14 cellular contexts compared by ENCODE assay signal in the genomic region with DNA sequence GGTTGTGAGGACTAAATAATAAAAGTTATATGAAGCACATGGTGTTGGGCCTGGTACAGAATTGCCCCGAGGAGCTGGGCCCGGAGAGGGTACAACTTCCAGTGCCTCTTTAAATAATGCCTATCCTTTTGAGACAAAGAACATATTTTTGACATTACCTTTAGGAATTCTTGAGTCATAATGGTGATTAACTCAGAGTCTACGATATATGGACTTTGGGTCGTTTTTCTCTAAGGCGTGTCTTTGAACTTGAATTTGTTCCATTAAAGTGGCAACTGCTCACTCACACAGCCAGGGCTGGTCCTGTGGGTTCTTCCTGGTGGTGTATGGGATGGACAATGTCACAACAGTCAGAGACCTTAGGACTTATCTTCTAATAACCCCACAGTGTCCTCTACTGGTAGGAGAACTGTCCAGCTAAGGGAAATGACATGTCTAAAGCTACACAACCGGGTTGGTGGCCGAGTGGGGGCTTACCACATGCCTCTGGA.
DNase-seq lines count a peak whose midpoint lies in the region; ATAC-seq, FAIRE-seq and TF ChIP-seq lines count a peak whose summit lies in the region.
"Had no signal": no experiment of that assay in that cellular context is flagged by ENCODE, and none has a peak within 500 bp of the region (broad histone marks: within the 10 kb centered on the region; RNA-seq: fewer than 3 reads in every experiment).

No MANE protein-coding gene starts in this region.

- POLR2A ChIA-PET in activated CD4-positive, alpha-beta T cell treated with anti-CD3 and anti-CD28 coated beads for 36 hours (lab: Charles Lee), result no interaction called here

- intact Hi-C loops in colonic mucosa (cut with DNase I), result no loop called here
- intact Hi-C loops in activated CD4-positive, alpha-beta T cell treated with anti-CD3 and anti-CD28 coated beads for 36 hours (cut with DNase I, micrococcal nuclease), result no loop called here

- peaks cover 7% of the 10 kb centered on the region for H3K27me3 Mint-ChIP-seq in activated CD4-positive, alpha-beta T cell treated with anti-CD3 and anti-CD28 coated beads for 36 hours
- H3K27me3 Mint-ChIP-seq: CD4-positive, alpha-beta T cell had no signal

- no peaks in the 10 kb centered on the region for H3K9me3 ChIP-seq in colonic mucosa

- no peak for TF ChIP-seq POLR2A in H54 (IDR thresholded peaks at IDR 0.05; ENCODE audit: low read depth, low read length)

- ATAC-seq in GM18520 (IDR thresholded peaks at IDR 0.05; ENCODE audit: unreplicated experiment), result no peak
- no peak for ATAC-seq in activated CD4-positive, alpha-beta T cell treated with anti-CD3 and anti-CD28 coated beads for 36 hours
- ATAC-seq: left cardiac atrium; sciatic nerve; stimulated activated naive B cell treated with anti-CD40 and anti-IgM and Interleukin-4, amounts not matched to agents 10 μg/mL and 1 μg/mL and 100 μg/mL, for 72 hours had no signal

- no peaks in the 10 kb centered on the region for H3K4me1 ChIP-seq in colonic mucosa

- H3K9ac ChIP-seq in colonic mucosa (ENCODE audit: low read depth in 2 of 2, low read length in 2 of 2), result no peak overlapping the region
- H3K9ac ChIP-seq: KMS-11 had no signal

- H3K27me3 ChIP-seq in colonic mucosa (no peaks in the 10 kb centered on the region), H7 (ENCODE audit: control insufficient read depth, insufficient read depth, low read length) (no peaks in the 10 kb centered on the region)

- DNase-seq in A172 (ENCODE audit: low spot score) (peak; percentile 67), H54 (ENCODE audit: insufficient read length, low spot score) (peak; percentile 65), SW 1271 (lab: John Stamatoyannopoulos, UW) (peak; percentile 14 to 56), fibroblast of the aortic adventitia (ENCODE audit: low read depth) (peak; percentile 87), colonic mucosa (no peak), H7 (no peak)
- no peak for DNase-seq in activated CD4-positive, alpha-beta T cell treated with anti-CD3 and anti-CD28 coated beads for 36 hours
- DNase-seq: CD4-positive, alpha-beta T cell; left cardiac atrium; stimulated activated naive B cell treated with anti-CD40 and anti-IgM and Interleukin-4, amounts not matched to agents 10 μg/mL and 1 μg/mL and 100 μg/mL, for 72 hours had no signal

- H3K4me3 ChIP-seq in fibroblast of the aortic adventitia (ENCODE audit: low read depth, low read length) (no peak overlapping the region), colonic mucosa (no peak overlapping the region), H7 (ENCODE audit: insufficient read depth, low read depth, low read length) (no peak overlapping the region)

- no peak overlapping the region for H3K27ac Mint-ChIP-seq in activated CD4-positive, alpha-beta T cell treated with anti-CD3 and anti-CD28 coated beads for 36 hours
- H3K27ac Mint-ChIP-seq: CD4-positive, alpha-beta T cell; dendritic cell treated with granulocyte-macrophage colony-stimulating factor and Interleukin-4, amounts not matched to agents 40 ng/mL and 50 ng/mL, for 4 days; stimulated activated naive B cell treated with anti-CD40 and anti-IgM and Interleukin-4, amounts not matched to agents 10 μg/mL and 1 μg/mL and 100 μg/mL, for 72 hours had no signal

- peak; percentile 27 for FAIRE-seq in H54 (lab: Jason Lieb, UNC)

- CTCF ChIA-PET in activated CD4-positive, alpha-beta T cell treated with anti-CD3 and anti-CD28 coated beads for 36 hours (lab: Charles Lee), result interaction anchor here (1.0 kb wide), 1 partner anchor 18 kb away, joined by 4 read pairs; no protein-coding TSS in a partner anchor

- no peaks in the 10 kb centered on the region for H3K4me1 Mint-ChIP-seq in activated CD4-positive, alpha-beta T cell treated with anti-CD3 and anti-CD28 coated beads for 36 hours
- H3K4me1 Mint-ChIP-seq: stimulated activated naive B cell treated with anti-CD40 and anti-IgM and Interleukin-4, amounts not matched to agents 10 μg/mL and 1 μg/mL and 100 μg/mL, for 72 hours had no signal

- H3K36me3 ChIP-seq in colonic mucosa, result no peaks in the 10 kb centered on the region
- H3K36me3 ChIP-seq in H7 (replicated peaks; ENCODE audit: control insufficient read depth, insufficient read depth, low read length), result no peaks in the 10 kb centered on the region

- TF ChIP-seq CTCF in fibroblast of the aortic adventitia (IDR thresholded peaks at IDR 0.05; ENCODE audit: insufficient read depth, low read length), result no peak
- no peak for TF ChIP-seq CTCF in colonic mucosa (IDR thresholded peaks at IDR 0.05)

- no peaks in the 10 kb centered on the region for H3K9me3 Mint-ChIP-seq in activated CD4-positive, alpha-beta T cell treated with anti-CD3 and anti-CD28 coated beads for 36 hours (ENCODE audit: low read depth)
- H3K9me3 Mint-ChIP-seq: CD4-positive, alpha-beta T cell; dendritic cell treated with granulocyte-macrophage colony-stimulating factor and Interleukin-4, amounts not matched to agents 40 ng/mL and 50 ng/mL, for 4 days; stimulated activated naive B cell treated with anti-CD40 and anti-IgM and Interleukin-4, amounts not matched to agents 10 μg/mL and 1 μg/mL and 100 μg/mL, for 72 hours had no signal

- no peaks in the 10 kb centered on the region for H3K36me3 Mint-ChIP-seq in activated CD4-positive, alpha-beta T cell treated with anti-CD3 and anti-CD28 coated beads for 36 hours (ENCODE audit: low read depth)
- H3K36me3 Mint-ChIP-seq: stimulated activated naive B cell treated with anti-CD40 and anti-IgM and Interleukin-4, amounts not matched to agents 10 μg/mL and 1 μg/mL and 100 μg/mL, for 72 hours had no signal

- no peak overlapping the region for H3K4me3 Mint-ChIP-seq in activated CD4-positive, alpha-beta T cell treated with anti-CD3 and anti-CD28 coated beads for 36 hours
- H3K4me3 Mint-ChIP-seq: CD4-positive, alpha-beta T cell; dendritic cell treated with granulocyte-macrophage colony-stimulating factor and Interleukin-4, amounts not matched to agents 40 ng/mL and 50 ng/mL, for 4 days; stimulated activated naive B cell treated with anti-CD40 and anti-IgM and Interleukin-4, amounts not matched to agents 10 μg/mL and 1 μg/mL and 100 μg/mL, for 72 hours had no signal

- H3K27ac ChIP-seq in colonic mucosa, result no peak overlapping the region
- H3K27ac ChIP-seq: KMS-11 had no signal

Comparison
In these comparisons a context has a peak if more than half of its experiments do, and no peak if none do; other contexts are left out.
1. DNase-seq: peak in A172 (single experiment), H54 (single experiment), SW 1271 (2 of 2) and fibroblast of the aortic adventitia (single experiment); none in colonic mucosa (single experiment), activated CD4-positive, alpha-beta T cell treated with anti-CD3 and anti-CD28 coated beads for 36 hours (single experiment) and H7 (single experiment).